In genomic region chr4:12244949-12245348, GRCh38 we compare ENCODE assay signal across 9 cellular contexts.
"Had no signal": no experiment of that assay in that cellular context is flagged by ENCODE, and none has a peak within 500 bp of the region (broad histone marks: within the 10 kb centered on the region; RNA-seq: fewer than 3 reads in every experiment).

No MANE protein-coding gene starts in this region.

- ATAC-seq: GM23338, HCT116 had no signal

- DNase-seq: GM23248, GOT3, H7, H9, HCEC 1CT, HFFc6 had no signal

- H3K4me3 ChIP-seq: GM23248, GM23338, HAP-1 had no signal
